In genomic region chr17:42407289-42407836, GRCh38 we compare ENCODE assay signal across 8 cellular contexts. TPM values are rescaled to one million over a fixed set of nuclear protein-coding genes. Genes with fewer than 3 reads are reported as not detected.
DNase-seq lines count a peak whose midpoint lies in the region; ATAC-seq lines count a peak whose summit lies in the region.

No MANE protein-coding gene starts in this region.

- H3K14ac ChIP-seq in trophoblast cell (ENCODE audit: low read length), result no peak overlapping the region

- H3K4me3 ChIP-seq in rectal smooth muscle tissue (ENCODE audit: low read length) (no peak overlapping the region), trophoblast cell (ENCODE audit: low read depth, low read length) (no peak overlapping the region)

- no peak overlapping the region for H2BK120ac ChIP-seq in trophoblast cell (ENCODE audit: insufficient read depth, low read length, poor library complexity)

- H3K9me3 ChIP-seq in KOPT-K1 (ENCODE audit: insufficient read depth, low read length, poor library complexity, severe bottlenecking), result no peaks in the 10 kb centered on the region
- H3K9me3 ChIP-seq in trophoblast cell (ENCODE audit: insufficient read depth, low read depth, low read length), result peaks cover 1% of the 10 kb centered on the region

- in situ Hi-C loops in SK-MEL-5 (cut with HindIII; ENCODE audit: low pct_unique_long_range_greater_than_20kb, low sequenced_read_pairs), result no loop called here

- intact Hi-C loops in left cardiac atrium (cut with DNase I), result loop anchor here (1.0 to 5.0 kb wide), 3 partner anchors 85 to 110 kb away; no protein-coding TSS in a partner anchor

- no peaks in the 10 kb centered on the region for H3K79me1 ChIP-seq in trophoblast cell (ENCODE audit: low read length)

- H2AK5ac ChIP-seq in trophoblast cell (ENCODE audit: low read length), result no peak overlapping the region

- H4K12ac ChIP-seq in trophoblast cell (ENCODE audit: low read depth, low read length), result no peak overlapping the region

- H4K91ac ChIP-seq in trophoblast cell (ENCODE audit: low read depth, low read length), result no peak overlapping the region

- H3K9ac ChIP-seq in rectal smooth muscle tissue (ENCODE audit: low read length), result no peak overlapping the region
- no peak overlapping the region for H3K9ac ChIP-seq in trophoblast cell (ENCODE audit: low read length)

- peaks cover 2% of the 10 kb centered on the region for H3K79me2 ChIP-seq in trophoblast cell (ENCODE audit: control insufficient read depth, insufficient read depth, low read length, poor library complexity)

- H3K36me3 ChIP-seq in KOPT-K1 (ENCODE audit: insufficient read depth, low read length) (no peaks in the 10 kb centered on the region), rectal smooth muscle tissue (ENCODE audit: control insufficient read depth, insufficient read depth, low read length) (peaks cover 11% of the 10 kb centered on the region), trophoblast cell (ENCODE audit: control insufficient read depth in 1 of 2, insufficient read depth in 2 of 2, low read length in 2 of 2) (peaks cover 21% of the 10 kb centered on the region in 2 experiments)

- no CpG with 5 or more reads among the region's 2 CpGs for WGBS in trophoblast cell (ENCODE audit: extremely low coverage, insufficient coverage, insufficient read length)

- peak; percentile 82 to 86 for ATAC-seq in left cardiac atrium
- no peak for ATAC-seq in GM21576 (IDR thresholded peaks at IDR 0.05; ENCODE audit: unreplicated experiment)

- no peak overlapping the region for H3K18ac ChIP-seq in trophoblast cell (ENCODE audit: low read length)

- H3K4me1 ChIP-seq in rectal smooth muscle tissue (ENCODE audit: control insufficient read depth, insufficient read depth, low read length), result peaks cover 42% of the 10 kb centered on the region
- H3K4me1 ChIP-seq in trophoblast cell (ENCODE audit: control insufficient read depth in 1 of 2, insufficient read depth in 2 of 2, low read length in 2 of 2), result peaks cover 5 to 8% of the 10 kb centered on the region in 2 experiments

- H3K27ac ChIP-seq in KOPT-K1 (ENCODE audit: low read depth, low read length, poor library complexity, severe bottlenecking), result peak overlapping the region; percentile 24
- peak overlapping the region; percentile 81 for H3K27ac ChIP-seq in rectal smooth muscle tissue (ENCODE audit: low read depth, low read length)
- H3K27ac ChIP-seq in trophoblast cell (ENCODE audit: low read depth, low read length), result no peak overlapping the region

- no peak overlapping the region for H3K4me2 ChIP-seq in trophoblast cell (ENCODE audit: low read length)

- H4K8ac ChIP-seq in trophoblast cell (ENCODE audit: low read depth, low read length), result no peak overlapping the region

- H2AFZ ChIP-seq in trophoblast cell (ENCODE audit: insufficient read depth, low read length, poor library complexity), result no peak overlapping the region

- DNase-seq in DMS79 treated with DMSO at 0.1 percent for 48 hours (lab: John Stamatoyannopoulos, UW) (peak; percentile 81), SK-MEL-5 (ENCODE audit: low read depth, low spot score) (peak; percentile 81), amniotic epithelial cell (ENCODE audit: low read depth) (peak; percentile 67), left cardiac atrium (peak; percentile 90), trophoblast cell (no peak)

- no peak overlapping the region for H3K23ac ChIP-seq in trophoblast cell (ENCODE audit: low read length)

- no peak overlapping the region for H2BK12ac ChIP-seq in trophoblast cell (ENCODE audit: low read length)

- no peaks in the 10 kb centered on the region for H3K27me3 ChIP-seq in rectal smooth muscle tissue (ENCODE audit: control insufficient read depth, insufficient read depth, low read length)
- H3K27me3 ChIP-seq in trophoblast cell (ENCODE audit: insufficient read depth, low read length), result no peaks in the 10 kb centered on the region

- no peak overlapping the region for H2BK5ac ChIP-seq in trophoblast cell (ENCODE audit: low read depth, low read length, poor library complexity)

- H3K4ac ChIP-seq in trophoblast cell (ENCODE audit: low read depth, low read length), result no peak overlapping the region

RNA-seq across cellular contexts. Expression of gene CAVIN1, which starts 15.7 kb away (rescaled TPM):
- total RNA-seq in SK-MEL-5 (2014; rRNA removed; shearing (Covaris generic)), result 10.0 and 11.2 TPM in 2 replicates
- 7.4 and 11.9 TPM in 2 replicates for polyA plus RNA-seq in SK-MEL-5 (2015; cell fraction: cytosol; rRNA removed)
- polyA plus RNA-seq in SK-MEL-5 (2015; cell fraction: nucleus; rRNA removed), result 0.49 and 1.6 TPM in 2 replicates
- 100 to 1,000 TPM; 258 to 297 TPM for total RNA-seq in left cardiac atrium
- 41.6 and 44.0 TPM in 2 replicates for polyA plus RNA-seq in trophoblast cell (2013)

RNA-seq across cellular contexts. Expression of gene STAT3, which starts 19.1 kb away (rescaled TPM):
- 99.5 and 103 TPM in 2 replicates for total RNA-seq in SK-MEL-5 (2014; rRNA removed; shearing (Covaris generic))
- polyA plus RNA-seq in SK-MEL-5 (2015; cell fraction: cytosol; rRNA removed), result 141 and 176 TPM in 2 replicates
- polyA plus RNA-seq in SK-MEL-5 (2015; cell fraction: nucleus; rRNA removed), result 117 and 121 TPM in 2 replicates
- total RNA-seq in left cardiac atrium, result 100 to 1,000 TPM; 106 to 241 TPM
- 30.4 and 32.5 TPM in 2 replicates for polyA plus RNA-seq in trophoblast cell (2013)

RNA-seq across cellular contexts. Expression of gene ATP6V0A1, which starts 51.3 kb away (rescaled TPM):
- 59.0 and 67.2 TPM in 2 replicates for total RNA-seq in SK-MEL-5 (2014; rRNA removed; shearing (Covaris generic))
- polyA plus RNA-seq in SK-MEL-5 (2015; cell fraction: cytosol; rRNA removed), result 79.9 and 96.7 TPM in 2 replicates
- polyA plus RNA-seq in SK-MEL-5 (2015; cell fraction: nucleus; rRNA removed), result 139 and 152 TPM in 2 replicates
- 10 to 100 TPM; 40.3 to 55.4 TPM for total RNA-seq in left cardiac atrium
- 62.3 and 70.2 TPM in 2 replicates for polyA plus RNA-seq in trophoblast cell (2013)

Comparison
In these comparisons a context has a peak if more than half of its experiments do, and no peak if none do; other contexts are left out.
1. DNase-seq: peak in DMS79 treated with DMSO at 0.1 percent for 48 hours (single experiment), SK-MEL-5 (single experiment), amniotic epithelial cell (single experiment) and left cardiac atrium (single experiment); none in trophoblast cell (0 of 2).
2. RNA of gene CAVIN1, which starts 15.7 kb away (total RNA-seq): 258 to 297 TPM in left cardiac atrium; 10.0 to 11.2 TPM in SK-MEL-5; every median in the first group is over 10 times any median in the second.